ENCODE assay signal across 8 cellular contexts in the genomic region with DNA sequence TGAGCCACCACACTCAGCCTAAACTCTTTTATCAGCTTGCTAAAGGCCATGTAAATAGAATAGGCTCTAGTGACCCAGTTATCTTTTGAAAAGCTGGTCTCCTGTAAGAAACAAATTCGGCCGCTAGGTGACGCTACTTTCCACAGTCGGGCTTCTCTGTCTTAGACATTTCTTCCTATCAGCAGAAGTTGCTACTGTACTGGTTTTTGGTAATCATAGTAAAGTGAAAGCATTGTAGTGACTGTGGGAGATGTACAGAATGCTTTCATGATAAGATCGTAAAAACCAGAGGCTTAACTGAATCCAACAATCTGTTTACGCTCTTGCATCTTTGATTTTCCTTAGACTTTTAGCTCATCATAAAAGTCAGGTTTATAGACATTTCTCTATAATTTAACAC.
DNase-seq lines count a peak whose midpoint lies in the region; ATAC-seq and TF ChIP-seq lines count a peak whose summit lies in the region.

No MANE protein-coding gene starts in this region.

- H3K27me3 ChIP-seq in BJ (ENCODE audit: control insufficient read depth, insufficient read depth, low read length), result no peaks in the 10 kb centered on the region
- H3K27me3 ChIP-seq in endodermal cell (ENCODE audit: control insufficient read depth, insufficient read depth, low read length, poor library complexity, severe bottlenecking), result no peaks in the 10 kb centered on the region

- H3K4me1 Mint-ChIP-seq in endodermal cell, result no peaks in the 10 kb centered on the region
- H3K4me1 Mint-ChIP-seq in naive thymus-derived CD8-positive, alpha-beta T cell, result peaks cover 0 to 6% (median under 1%) of the 10 kb centered on the region in 4 donors

- no peak for DNase-seq in BJ (ENCODE audit: low read depth)
- peak; percentile 53 to 85 for DNase-seq in NCI-H526 (lab: John Stamatoyannopoulos, UW)
- peak; percentile 81 to 87 for DNase-seq in activated CD4-positive, alpha-beta T cell treated with anti-CD3 and anti-CD28 coated beads, Interleukin-2, amount 50 U/mL, for 48 hours
- DNase-seq in endodermal cell, result peak; percentile 90
- peak; percentile 35 to 77 (median 52) for DNase-seq in naive thymus-derived CD8-positive, alpha-beta T cell
- DNase-seq in superior temporal gyrus (ENCODE audit: extremely low spot score), result peak; percentile 61

- H3K36me3 ChIP-seq in BJ (ENCODE audit: control insufficient read depth, insufficient read depth, low read length), result no peaks in the 10 kb centered on the region
- no peaks in the 10 kb centered on the region for H3K36me3 ChIP-seq in endodermal cell (ENCODE audit: control insufficient read depth, insufficient read depth, low read length)

- no peak overlapping the region for H3K4me3 Mint-ChIP-seq in endodermal cell
- H3K4me3 Mint-ChIP-seq in naive thymus-derived CD8-positive, alpha-beta T cell, result peak overlapping the region in 4 of 10 donors; percentile 10 to 36 (median 26)

- H3K27ac Mint-ChIP-seq in endodermal cell, result no peak overlapping the region
- H3K27ac Mint-ChIP-seq in naive thymus-derived CD8-positive, alpha-beta T cell, result no peak overlapping the region

- ATAC-seq in GM18870 (IDR thresholded peaks at IDR 0.05; ENCODE audit: unreplicated experiment) (peak; percentile 97), HG03103 (IDR thresholded peaks at IDR 0.05; ENCODE audit: low read depth, unreplicated experiment) (peak; percentile 97)
- ATAC-seq in naive thymus-derived CD8-positive, alpha-beta T cell, result peak; percentile 66 to 77

- peaks cover 2% of the 10 kb centered on the region for H3K9me3 Mint-ChIP-seq in endodermal cell
- no peaks in the 10 kb centered on the region for H3K9me3 Mint-ChIP-seq in naive thymus-derived CD8-positive, alpha-beta T cell

- H3K27ac ChIP-seq in endodermal cell (ENCODE audit: low read depth, low read length), result no peak overlapping the region

- POLR2A ChIA-PET in BJ (lab: Charles Lee), result no interaction called here
- POLR2A ChIA-PET in naive thymus-derived CD8-positive, alpha-beta T cell (lab: Charles Lee), result no interaction called here

- H3K9me3 ChIP-seq in endodermal cell (ENCODE audit: control insufficient read depth, low read length), result no peaks in the 10 kb centered on the region

- H3K27me3 Mint-ChIP-seq in endodermal cell (ENCODE audit: insufficient read depth), result no peaks in the 10 kb centered on the region
- no peaks in the 10 kb centered on the region for H3K27me3 Mint-ChIP-seq in naive thymus-derived CD8-positive, alpha-beta T cell

- 22% methylated on average over 6 of the region's 6 CpGs; no CpG with 5 or more reads in 1 of the 2 experiments for WGBS in endodermal cell (ENCODE audit: insufficient coverage in 1 of 2, insufficient read length in 1 of 2), 2 experiments

- no peaks in the 10 kb centered on the region for H3K4me1 ChIP-seq in endodermal cell (ENCODE audit: control insufficient read depth, insufficient read depth, low read length)

- CTCF ChIA-PET in BJ (lab: Yijun Ruan, JAX), result interaction anchor here (1.0 to 1.7 kb wide), 7 partner anchors 9 to 112 kb away, joined by 3 to 9 read pairs (median 4); no protein-coding TSS in a partner anchor

- no peaks in the 10 kb centered on the region for H3K36me3 Mint-ChIP-seq in endodermal cell (ENCODE audit: low read depth)
- H3K36me3 Mint-ChIP-seq in naive thymus-derived CD8-positive, alpha-beta T cell, result no peaks in the 10 kb centered on the region

- no peak overlapping the region for H3K9ac ChIP-seq in endodermal cell (ENCODE audit: extremely low read depth, low read length, poor library complexity, severe bottlenecking)

- TF ChIP-seq CTCF in BJ (IDR thresholded peaks at IDR 0.05; ENCODE audit: insufficient read depth, low read depth, low read length) (peak; percentile 68), endodermal cell (conservative IDR thresholded peaks at IDR 0.05) (peak; percentile 95)

- H3K4me3 ChIP-seq in BJ (ENCODE audit: low read depth, low read length) (no peak overlapping the region), endodermal cell (ENCODE audit: low read length) (no peak overlapping the region)
